ENCODE assay signal across 26 cellular contexts in genomic region chr1:240247899-240248298, GRCh38.
"Had no signal": no experiment of that assay in that cellular context is flagged by ENCODE, and none has a peak within 500 bp of the region (broad histone marks: within the 10 kb centered on the region; RNA-seq: fewer than 3 reads in every experiment).

No MANE protein-coding gene starts in this region.

- H3K9me3 ChIP-seq: body of pancreas, colonic mucosa, gastroesophageal sphincter had no signal

- ATAC-seq: activated CD4-positive, CD25-positive, alpha-beta regulatory T cell treated with anti-CD3 and anti-CD28 coated beads, Interleukin-2, amount 50 U/mL, for 24 hours; activated CD8-positive, alpha-beta T cell treated with anti-CD3 and anti-CD28 coated beads for 36 hours; activated T-cell treated with anti-CD3 and anti-CD28 coated beads, Interleukin-2, amount 50 U/mL, for 4 hours; activated T-helper 17 cell treated with anti-CD3 and anti-CD28 coated beads, Interleukin-2, amount 50 U/mL, for 72 hours; body of pancreas; gastroesophageal sphincter; T-helper 17 cell had no signal

- H3K27ac ChIP-seq: body of pancreas, colonic mucosa, epithelial cell of prostate, esophagus squamous epithelium, gastroesophageal sphincter, WERI-Rb-1 had no signal

- H3K4me3 ChIP-seq: body of pancreas, colonic mucosa, esophagus squamous epithelium, gastroesophageal sphincter had no signal

- DNase-seq: activated B cell treated with CpG ODN at 0.5 μM for 24 hours; activated CD4-positive, alpha-beta T cell treated with anti-CD3 and anti-CD28 coated beads for 48 hours; activated CD4-positive, alpha-beta T cell treated with anti-CD3 and anti-CD28 coated beads, Interleukin-2, amount 50 U/mL, for 1 hour; activated CD4-positive, alpha-beta T cell treated with anti-CD3 and anti-CD28 coated beads, Interleukin-2, amount 50 U/mL, for 48 hours; activated CD8-positive, alpha-beta memory T cell treated with anti-CD3 and anti-CD28 coated beads for 24 hours; activated CD8-positive, alpha-beta T cell treated with anti-CD3 and anti-CD28 coated beads for 36 hours; activated effector memory CD4-positive, alpha-beta T cell treated with Interleukin-2 at 50 U/mL for 16 hours; activated gamma-delta T cell treated with Interleukin-2 at 50 U/mL for 16 hours; activated naive CD4-positive, alpha-beta T cell treated with anti-CD3 and anti-CD28 coated beads, Interleukin-2, amount 50 U/mL, for 16 hours; activated naive CD4-positive, alpha-beta T cell treated with Interleukin-2 at 50 U/mL for 16 hours; activated T-cell treated with anti-CD3 and anti-CD28 coated beads, Interleukin-2, amount 50 U/mL, for 4 hours; amygdala; aorta; body of pancreas; colonic mucosa; effector CD8-positive, alpha-beta T cell; esophagus squamous epithelium; foreskin melanocyte; T-helper 1 cell; T-helper 17 cell; T1000; WERI-Rb-1 had no signal

- H3K27me3 ChIP-seq: body of pancreas, colonic mucosa, esophagus squamous epithelium, gastroesophageal sphincter had no signal

- H3K36me3 ChIP-seq: colonic mucosa, esophagus squamous epithelium, gastroesophageal sphincter had no signal

- H3K4me1 ChIP-seq: body of pancreas, colonic mucosa, esophagus squamous epithelium, gastroesophageal sphincter had no signal
